In genomic region chr18:49527631-49528327, GRCh38 we compare ENCODE assay signal across 1 cellular context.
TF ChIP-seq lines count a peak whose summit lies in the region.

No MANE protein-coding gene starts in this region.

TF ChIP-seq in GM23338, 12 proteins besides CTCF, POLR2A, EP300 and RAD21 (continued from another document):
- TF ChIP-seq REST (IDR thresholded peaks at IDR 0.05; ENCODE audit: unreplicated experiment): no peak
- TF ChIP-seq EZH2 (IDR thresholded peaks at IDR 0.05; ENCODE audit: low read depth, unreplicated experiment): no peak
- no peak for TF ChIP-seq ZNF462 (CRISPR knock-in tag; IDR thresholded peaks at IDR 0.05)
- TF ChIP-seq ZNF114 (CRISPR knock-in tag; IDR thresholded peaks at IDR 0.05): no peak
- no peak for TF ChIP-seq EZH2phosphoT487 (IDR thresholded peaks at IDR 0.05; ENCODE audit: unreplicated experiment)
- no peak for TF ChIP-seq ZNF331 (CRISPR knock-in tag; IDR thresholded peaks at IDR 0.05; ENCODE audit: low read depth)
- no peak for TF ChIP-seq STAT1 (IDR thresholded peaks at IDR 0.05; ENCODE audit: unreplicated experiment)
- no peak for TF ChIP-seq POLR2AphosphoS5 (IDR thresholded peaks at IDR 0.05; ENCODE audit: low read depth)
- no peak for TF ChIP-seq JUNB (IDR thresholded peaks at IDR 0.05; ENCODE audit: unreplicated experiment)
TF ChIP-seq in GM23338: peak in this region for 0.
